In the genomic region with DNA sequence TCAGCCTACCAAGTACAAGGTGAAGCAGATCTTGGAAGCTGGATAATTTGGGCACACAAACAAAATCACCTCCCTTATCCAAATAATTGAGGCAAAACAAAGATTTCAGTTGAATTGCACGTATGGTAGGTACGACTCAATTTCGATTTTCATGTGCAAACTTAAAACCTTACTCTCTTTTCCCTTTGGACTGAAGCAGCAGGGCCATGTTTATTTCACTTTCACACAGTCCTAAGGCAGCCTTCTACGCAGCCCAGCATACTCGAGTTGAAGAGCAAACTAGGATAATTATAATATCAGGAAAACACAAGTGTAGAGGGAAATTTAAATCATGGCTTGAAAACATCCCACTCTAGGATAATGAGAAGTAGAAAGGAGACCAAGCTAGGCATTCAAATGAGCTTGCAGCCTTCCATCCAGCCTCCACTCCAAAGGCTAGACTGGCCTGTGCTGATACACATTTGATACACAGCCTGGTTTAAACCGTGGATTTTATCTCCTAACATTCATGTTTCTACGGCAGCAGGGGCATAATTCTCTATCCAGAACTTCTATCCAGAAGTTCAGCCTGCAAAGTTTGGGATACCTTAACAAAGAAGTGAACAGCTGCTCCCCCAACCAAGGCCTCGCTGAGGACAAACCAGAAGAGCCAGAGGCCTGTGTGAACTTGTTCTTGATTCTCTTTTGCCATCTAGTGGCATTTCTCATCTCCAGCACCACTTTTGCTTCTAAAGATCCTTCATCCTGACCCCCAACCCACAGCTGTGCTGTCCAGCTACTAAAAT, we compare ENCODE assay signal across 1 cellular context.
TF ChIP-seq lines count a peak whose summit lies in the region.

No MANE protein-coding gene starts in this region.

TF ChIP-seq in WTC11, 78 proteins besides CTCF, POLR2A, EP300 and RAD21 (continued from another document):
- no peak for TF ChIP-seq ZNF512 (CRISPR knock-in tag; IDR thresholded peaks at IDR 0.05; ENCODE audit: borderline replicate concordance)
- TF ChIP-seq, protein P1, sequence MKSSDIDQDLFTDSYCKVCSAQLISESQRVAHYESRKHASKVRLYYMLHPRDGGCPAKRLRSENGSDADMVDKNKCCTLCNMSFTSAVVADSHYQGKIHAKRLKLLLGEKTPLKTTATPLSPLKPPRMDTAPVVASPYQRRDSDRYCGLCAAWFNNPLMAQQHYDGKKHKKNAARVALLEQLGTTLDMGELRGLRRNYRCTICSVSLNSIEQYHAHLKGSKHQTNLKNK (CRISPR knock-in tag; IDR thresholded peaks at IDR 0.05) = no peak
- TF ChIP-seq E2F4 (CRISPR knock-in tag; IDR thresholded peaks at IDR 0.05; ENCODE audit: borderline replicate concordance, low read depth) = no peak
